18 cellular contexts compared by ENCODE assay signal in the genomic region with DNA sequence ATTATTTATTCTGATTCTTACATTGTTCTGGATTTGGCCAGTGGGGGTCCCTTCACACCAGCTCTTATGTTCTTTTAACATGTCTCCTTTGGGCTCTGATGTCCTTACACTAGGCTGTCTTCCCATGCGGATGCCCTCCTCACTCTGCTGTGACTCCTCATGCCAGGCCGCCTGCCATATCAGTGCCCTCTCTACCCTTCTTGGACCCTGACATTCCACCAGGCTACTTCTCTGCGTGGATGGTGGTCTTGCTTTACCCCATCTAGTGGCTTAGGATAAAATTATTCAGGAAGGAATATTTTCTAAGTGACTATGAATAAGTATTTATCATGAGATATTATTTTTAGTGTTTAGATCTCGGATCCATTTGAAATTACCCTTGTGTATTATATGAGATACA. TPM values are rescaled to one million over a fixed set of nuclear protein-coding genes. Genes with fewer than 3 reads are reported as not detected.
DNase-seq lines count a peak whose midpoint lies in the region; ATAC-seq and TF ChIP-seq lines count a peak whose summit lies in the region.
"Had no signal": no experiment of that assay in that cellular context is flagged by ENCODE, and none has a peak within 500 bp of the region (broad histone marks: within the 10 kb centered on the region; RNA-seq: fewer than 3 reads in every experiment).

No MANE protein-coding gene starts in this region.

- TF ChIP-seq EP300 in gastroesophageal sphincter (IDR thresholded peaks at IDR 0.05): no peak

- TF ChIP-seq CTCF in A673 (conservative IDR thresholded peaks at IDR 0.05; ENCODE audit: low read depth, low read length) (peak; percentile 47), GM06990 (IDR thresholded peaks at IDR 0.05; ENCODE audit: insufficient read depth, low read length, poor library complexity, severe bottlenecking) (peak; percentile 14), glutamatergic neuron (IDR thresholded peaks at IDR 0.05; ENCODE audit: partially characterized antibody, unreplicated experiment) (peak; percentile 11), gastroesophageal sphincter (IDR thresholded peaks at IDR 0.05) (no peak)

- peak overlapping the region; percentile 47 for H3K27ac Mint-ChIP-seq in T-helper 17 cell
- H3K27ac Mint-ChIP-seq in glutamatergic neuron (ENCODE audit: unreplicated experiment): no peak overlapping the region
- H3K27ac Mint-ChIP-seq: CD8-positive, alpha-beta T cell; natural killer cell treated with Interleukin-12 subunit alpha and Interleukin-12 subunit beta and Interleukin-15 and Interleukin-18, amount 100 ng/mL, for 72 hours had no signal

- no TSS peak for BruUV-seq in A673 (replicated peaks; lab: Mats Ljungman, UMichigan)

- POLR2A ChIA-PET in A673 (lab: Charles Lee; ENCODE audit: low non-redundant PET): no interaction called here

- H3K9me3 ChIP-seq in A673 (ENCODE audit: low read depth, low read length, poor library complexity, severe bottlenecking) (no peaks in the 10 kb centered on the region), T-helper 17 cell (ENCODE audit: control insufficient read depth, low read length, poor library complexity, severe bottlenecking) (no peaks in the 10 kb centered on the region), gastroesophageal sphincter (no peaks in the 10 kb centered on the region)

- peaks cover 10% of the 10 kb centered on the region for H3K36me3 Mint-ChIP-seq in T-helper 17 cell (ENCODE audit: low read depth)
- no peaks in the 10 kb centered on the region for H3K36me3 Mint-ChIP-seq in glutamatergic neuron (ENCODE audit: unreplicated experiment)

- ATAC-seq in T-helper 17 cell (no peak), gastroesophageal sphincter (no peak), GM21737 (IDR thresholded peaks at IDR 0.05; ENCODE audit: unreplicated experiment) (no peak)
- ATAC-seq: CD8-positive, alpha-beta T cell; esophagus mucosa; left colon; natural killer cell treated with Interleukin-12 subunit alpha and Interleukin-12 subunit beta and Interleukin-15 and Interleukin-18, amount 100 ng/mL, for 72 hours had no signal

- no peak overlapping the region for H3K4me3 Mint-ChIP-seq in T-helper 17 cell
- H3K4me3 Mint-ChIP-seq in glutamatergic neuron (ENCODE audit: unreplicated experiment): no peak overlapping the region
- H3K4me3 Mint-ChIP-seq: CD8-positive, alpha-beta T cell; natural killer cell treated with Interleukin-12 subunit alpha and Interleukin-12 subunit beta and Interleukin-15 and Interleukin-18, amount 100 ng/mL, for 72 hours had no signal

- no peak for TF ChIP-seq POLR2A in gastroesophageal sphincter (IDR thresholded peaks at IDR 0.05)

- H3K9me3 Mint-ChIP-seq in glutamatergic neuron (ENCODE audit: unreplicated experiment): no peaks in the 10 kb centered on the region
- H3K9me3 Mint-ChIP-seq: CD8-positive, alpha-beta T cell; natural killer cell treated with Interleukin-12 subunit alpha and Interleukin-12 subunit beta and Interleukin-15 and Interleukin-18, amount 100 ng/mL, for 72 hours had no signal

- H3K27me3 Mint-ChIP-seq in T-helper 17 cell: no peaks in the 10 kb centered on the region
- H3K27me3 Mint-ChIP-seq in glutamatergic neuron (ENCODE audit: unreplicated experiment): no peaks in the 10 kb centered on the region
- H3K27me3 Mint-ChIP-seq: natural killer cell treated with Interleukin-12 subunit alpha and Interleukin-12 subunit beta and Interleukin-15 and Interleukin-18, amount 100 ng/mL, for 72 hours had no signal

- H3K4me3 ChIP-seq in A673 (ENCODE audit: low read depth, low read length, poor library complexity, severe bottlenecking) (no peak overlapping the region), GM06990 (replicated peaks; ENCODE audit: low read depth, low read length) (no peak overlapping the region), gastroesophageal sphincter (no peak overlapping the region)

- peak; percentile 7 for DNase-seq in A673 (ENCODE audit: low spot score)
- no peak for DNase-seq in GM06990 (ENCODE audit: extremely low read depth, insufficient read length)
- no peak for DNase-seq in T-helper 17 cell
- DNase-seq in glutamatergic neuron: no peak
- no peak for DNase-seq in NCI-H82 treated with DMSO at 0.1 percent for 48 hours (lab: John Stamatoyannopoulos, UW; ENCODE audit: unreplicated experiment)
- DNase-seq in NOMO-1 (lab: John Stamatoyannopoulos, UW; ENCODE audit: unreplicated experiment in 2 of 2): no peak
- DNase-seq: activated CD4-positive, alpha-beta T cell treated with anti-CD3 and anti-CD28 coated beads for 4 hours; activated gamma-delta T cell; caudate nucleus; CD8-positive, alpha-beta T cell; left colon; NCI-H1417 treated with DMSO at 0.1 percent for 48 hours; NCI-H774; SW 1271 had no signal

- WGBS in gastroesophageal sphincter (ENCODE audit: low coverage in 1 of 2), 2 donors: 60 to 84% methylated on average over 4 of the region's 4 CpGs

- H3K4me1 Mint-ChIP-seq in T-helper 17 cell (peaks cover 14% of the 10 kb centered on the region), glutamatergic neuron (ENCODE audit: low read depth, unreplicated experiment) (no peaks in the 10 kb centered on the region)

- H3K36me3 ChIP-seq in A673 (ENCODE audit: insufficient read depth, low read length, poor library complexity, severe bottlenecking) (peaks cover 39% of the 10 kb centered on the region), GM06990 (ENCODE audit: control insufficient read depth, insufficient read depth, low read length) (peaks cover 7% of the 10 kb centered on the region), gastroesophageal sphincter (peaks cover 0 to 78% of the 10 kb centered on the region in 2 donors)

- H3K27me3 ChIP-seq in A673 (replicated peaks; ENCODE audit: insufficient read depth, low read depth, low read length, poor library complexity): no peaks in the 10 kb centered on the region
- no peaks in the 10 kb centered on the region for H3K27me3 ChIP-seq in GM06990 (replicated peaks; ENCODE audit: control insufficient read depth, insufficient read depth, low read length)
- no peaks in the 10 kb centered on the region for H3K27me3 ChIP-seq in gastroesophageal sphincter

- H3K27ac ChIP-seq in A673 (ENCODE audit: low read depth, low read length, poor library complexity, severe bottlenecking) (no peak overlapping the region), gastroesophageal sphincter (no peak overlapping the region)

- H3K4me1 ChIP-seq in A673 (ENCODE audit: insufficient read depth, low read length, poor library complexity, severe bottlenecking): no peaks in the 10 kb centered on the region
- peaks cover 0 to 5% (median 0%) of the 10 kb centered on the region in 3 donors for H3K4me1 ChIP-seq in gastroesophageal sphincter

- CTCF ChIA-PET in A673 (lab: Charles Lee): no interaction called here

- intact Hi-C loops in A673 (cut with micrococcal nuclease; ENCODE audit: unreplicated experiment): loop anchor here (10.0 kb wide), 1 partner anchor 607 kb away; no protein-coding TSS in a partner anchor

RNA-seq across cellular contexts. Expression of a gene that starts 21.2 kb away (rescaled TPM):
- total RNA-seq in A673 (2021) (21.8 and 24.4 TPM in 2 replicates), T-helper 17 cell (10 to 100 TPM; 17.0 to 18.6 TPM), glutamatergic neuron (ENCODE audit: unreplicated experiment) (29.3 TPM), gastroesophageal sphincter (10 to 100 TPM; 28.6 to 32.4 (median 29.7) TPM)

RNA-seq across cellular contexts. Expression of a gene that starts 37.8 kb away (rescaled TPM):
- total RNA-seq in A673 (2021): 62.9 and 63.6 TPM in 2 replicates
- total RNA-seq in T-helper 17 cell: 10 to 100 TPM; 17.2 to 24.8 TPM
- total RNA-seq in glutamatergic neuron (ENCODE audit: unreplicated experiment): 48.4 TPM
- 10 to 100 TPM; 16.8 to 31.8 (median 24.7) TPM for total RNA-seq in gastroesophageal sphincter

Comparison
In these comparisons a context has a peak if more than half of its experiments do, and no peak if none do; other contexts are left out.
1. CTCF ChIP-seq: peak in A673 (single experiment), GM06990 (single experiment) and glutamatergic neuron (single experiment); none in gastroesophageal sphincter (0 of 4).